ENCODE assay signal across 4 cellular contexts in the genomic region with DNA sequence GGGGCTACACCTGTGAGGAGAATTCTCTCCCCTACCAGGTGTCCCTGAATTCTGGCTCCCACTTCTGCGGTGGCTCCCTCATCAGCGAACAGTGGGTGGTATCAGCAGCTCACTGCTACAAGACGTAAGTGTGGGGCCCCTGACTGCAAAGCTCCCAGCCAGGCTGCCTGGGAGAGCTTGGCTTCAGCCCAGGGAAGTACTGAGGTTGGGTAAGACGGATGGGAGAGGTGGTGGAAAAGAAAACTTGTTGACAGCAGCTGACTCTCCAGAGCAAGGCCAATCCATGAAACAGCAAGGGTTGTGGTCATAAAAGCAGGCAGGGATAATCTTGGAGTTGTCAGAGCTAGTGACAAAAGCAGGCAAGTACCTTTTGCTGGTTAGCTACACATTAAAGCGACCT. TPM values are rescaled to one million over a fixed set of nuclear protein-coding genes. Genes with fewer than 3 reads are reported as not detected.
"Had no signal": no experiment of that assay in that cellular context is flagged by ENCODE, and none has a peak within 500 bp of the region (broad histone marks: within the 10 kb centered on the region; RNA-seq: fewer than 3 reads in every experiment).

No MANE protein-coding gene starts in this region.

RNA-seq across cellular contexts. Expression of gene PRSS3, which starts 1.3 kb away (rescaled TPM):
- total RNA-seq: H1, H9, HepG2 had no signal
- polyA plus RNA-seq: HepG2, IgD-negative memory B cell had no signal
